ENCODE assay signal across 8 cellular contexts in the genomic region with DNA sequence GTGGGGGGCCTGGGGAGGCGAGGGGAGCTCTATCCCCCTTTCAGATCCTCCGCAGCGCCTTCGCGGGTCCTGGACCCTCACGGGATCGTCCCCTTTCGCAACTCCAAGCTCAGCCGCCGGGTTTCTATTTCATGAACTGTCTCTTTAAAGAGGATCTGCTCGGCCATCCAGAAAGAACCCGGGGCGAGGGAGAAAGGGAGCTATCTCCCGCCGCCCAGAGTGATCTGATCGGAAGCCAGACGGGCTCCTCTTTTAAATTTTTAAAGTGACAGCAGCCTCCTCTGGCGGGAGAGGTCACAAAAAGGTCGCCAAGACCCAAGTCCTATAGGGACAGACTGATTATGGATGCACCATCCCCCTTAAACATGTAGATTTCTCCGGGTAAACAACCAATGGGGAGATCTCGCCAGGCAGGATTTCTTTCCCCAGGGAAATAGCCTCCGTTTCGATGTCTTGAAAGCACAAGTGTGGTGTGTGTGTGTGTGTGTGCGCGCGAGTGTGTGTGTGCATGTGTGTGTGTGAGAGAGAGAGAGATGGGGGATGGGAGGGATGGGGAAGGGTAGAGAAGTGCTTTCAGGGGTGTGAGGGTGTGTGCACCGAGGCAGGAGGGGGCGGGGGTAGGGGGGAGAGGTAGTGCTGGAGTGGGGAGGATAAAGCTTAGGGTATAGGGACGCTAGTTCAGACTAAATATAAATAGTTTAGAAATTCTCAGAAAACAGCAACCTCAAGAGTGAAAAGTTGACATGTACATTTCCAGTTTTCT.
DNase-seq lines count a peak whose midpoint lies in the region; ATAC-seq, FAIRE-seq and TF ChIP-seq lines count a peak whose summit lies in the region.

No MANE protein-coding gene starts in this region.

- DNase-seq in AG09319 (ENCODE audit: extremely low read depth, low read depth) (peak; percentile 11), RCC 7860 (ENCODE audit: low spot score) (peak; percentile 67), cortex of kidney (lab: John Stamatoyannopoulos, UW) (peak; percentile 9), left colon (peak; percentile 65 to 67), activated gamma-delta T cell treated with Interleukin-2 at 50 U/mL for 16 hours (no peak)
- peak; percentile 12 for DNase-seq in stimulated activated naive CD8-positive, alpha-beta T cell treated with anti-CD3 and anti-CD28 coated beads, Interleukin-15, Interleukin-2, amounts not matched to agents 100 U/mL and 50 U/mL, for 24 hours

- POLR2A ChIA-PET in HEK293 (lab: Yijun Ruan, JAX), result interaction anchor here (0.9 to 1.5 kb wide), 4 partner anchors 95 to 625 kb away, joined by 3 to 8 read pairs (median 6); partner anchors contain the start of gene ACTRT3

- H3K36me3 ChIP-seq in HEK293 (ENCODE audit: control insufficient read depth in 2 of 2, insufficient read depth in 1 of 2, low read length in 2 of 2), result no peaks in the 10 kb centered on the region

- TF ChIP-seq CTCF in AG09319 (IDR thresholded peaks at IDR 0.05; ENCODE audit: low read depth, low read length) (no peak), HEK293 (tag by site-specific recombination; IDR thresholded peaks at IDR 0.05) (no peak)

- intact Hi-C loops in left colon (cut with DNase I, micrococcal nuclease), result loop anchor here in 1 of 2 donors (5.0 kb wide), 1 partner anchor 515 kb away; the partner anchor contains the start of gene MECOM

- no peaks in the 10 kb centered on the region for H3K9me3 ChIP-seq in HEK293 (ENCODE audit: control insufficient read depth, insufficient read depth, low read depth, low read length)

- peak; percentile 71 for FAIRE-seq in RCC 7860 (lab: Jason Lieb, UNC)

- H3K4me3 ChIP-seq in HEK293 (ENCODE audit: low read depth, low read length), result peak overlapping the region; percentile 70

- CTCF ChIA-PET in HEK293 (lab: Yijun Ruan, JAX), result interaction anchor here (0.5 to 1.2 kb wide), 4 partner anchors 14 to 521 kb away, joined by 3 to 5 read pairs (median 4); no protein-coding TSS in a partner anchor

- ATAC-seq in left colon, result peak; percentile 55
- no peak for ATAC-seq in stimulated activated naive CD8-positive, alpha-beta T cell treated with anti-CD3 and anti-CD28 coated beads, Interleukin-15, Interleukin-2, amounts not matched to agents 100 U/mL and 50 U/mL, for 24 hours
- ATAC-seq in HG03175 (IDR thresholded peaks at IDR 0.05; ENCODE audit: unreplicated experiment), result no peak

- peak overlapping the region; percentile 94 for H3K27ac ChIP-seq in HEK293 (ENCODE audit: extremely low read depth, low read depth, low read length)

- peaks cover 4% of the 10 kb centered on the region; the same call in 1 of the 2 replicates for H3K4me1 ChIP-seq in HEK293 (ENCODE audit: control insufficient read depth, insufficient read depth, low read length)

TF ChIP-seq in HEK293, 187 proteins besides CTCF, POLR2A, EP300 and RAD21 (continues in another document):
- peak; percentile 79 for TF ChIP-seq KLF17 (tag by site-specific recombination; IDR thresholded peaks at IDR 0.05)
- no peak for TF ChIP-seq ZNF510 (tag by site-specific recombination; IDR thresholded peaks at IDR 0.05; ENCODE audit: insufficient replicate concordance)
- no peak for TF ChIP-seq ZNF132 (tag by site-specific recombination; IDR thresholded peaks at IDR 0.05; ENCODE audit: borderline replicate concordance)
- no peak for TF ChIP-seq ZNF423 (tag by site-specific recombination; IDR thresholded peaks at IDR 0.05)
- TF ChIP-seq ZNF843 (tag by site-specific recombination; IDR thresholded peaks at IDR 0.05), result peak; percentile 64; the same call in 1 of the 2 replicates
- TF ChIP-seq ZNF24 (tag by site-specific recombination; IDR thresholded peaks at IDR 0.05), result peak; percentile 83; the same call in 1 of the 2 replicates
- TF ChIP-seq ZNF114 (tag by site-specific recombination; IDR thresholded peaks at IDR 0.05), result no peak
- TF ChIP-seq ZNF354C (tag by site-specific recombination; IDR thresholded peaks at IDR 0.05; ENCODE audit: borderline replicate concordance, low read depth), result no peak
- TF ChIP-seq, protein P1, sequence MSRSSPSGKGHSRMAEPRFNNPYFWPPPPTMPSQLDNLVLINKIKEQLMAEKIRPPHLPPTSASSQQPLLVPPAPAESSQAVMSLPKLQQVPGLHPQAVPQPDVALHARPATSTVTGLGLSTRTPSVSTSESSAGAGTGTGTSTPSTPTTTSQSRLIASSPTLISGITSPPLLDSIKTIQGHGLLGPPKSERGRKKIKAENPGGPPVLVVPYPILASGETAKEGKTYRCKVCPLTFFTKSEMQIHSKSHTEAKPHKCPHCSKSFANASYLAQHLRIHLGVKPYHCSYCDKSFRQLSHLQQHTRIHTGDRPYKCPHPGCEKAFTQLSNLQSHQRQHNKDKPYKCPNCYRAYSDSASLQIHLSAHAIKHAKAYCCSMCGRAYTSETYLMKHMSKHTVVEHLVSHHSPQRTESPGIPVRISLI (tag by site-specific recombination; IDR thresholded peaks at IDR 0.05), result no peak
- TF ChIP-seq ZNF335 (tag by site-specific recombination; conservative IDR thresholded peaks at IDR 0.05), result peak; percentile 70
- 0 out of 2 replicates have a peak, but pooled peaks have one; percentile 46 for TF ChIP-seq ZNF670 (tag by site-specific recombination; IDR thresholded peaks at IDR 0.05; ENCODE audit: low read depth)
- TF ChIP-seq ZNF449 (tag by site-specific recombination; IDR thresholded peaks at IDR 0.05), result no peak
- no peak for TF ChIP-seq ZFP3 (tag by site-specific recombination; IDR thresholded peaks at IDR 0.05; ENCODE audit: low read depth)
- TF ChIP-seq KLF16 (tag by site-specific recombination; IDR thresholded peaks at IDR 0.05), result peak; percentile 47; the same call in 1 of the 2 replicates
- TF ChIP-seq ZNF133 (tag by site-specific recombination; IDR thresholded peaks at IDR 0.05), result no peak
- no peak for TF ChIP-seq ZNF433 (tag by site-specific recombination; IDR thresholded peaks at IDR 0.05; ENCODE audit: low read depth)
- TF ChIP-seq ZBTB1 (tag by site-specific recombination; IDR thresholded peaks at IDR 0.05), result no peak
- no peak for TF ChIP-seq ZBTB8A (tag by site-specific recombination; IDR thresholded peaks at IDR 0.05)
- no peak for TF ChIP-seq SALL2 (tag by site-specific recombination; IDR thresholded peaks at IDR 0.05; ENCODE audit: borderline replicate concordance)
- TF ChIP-seq, protein P2, sequence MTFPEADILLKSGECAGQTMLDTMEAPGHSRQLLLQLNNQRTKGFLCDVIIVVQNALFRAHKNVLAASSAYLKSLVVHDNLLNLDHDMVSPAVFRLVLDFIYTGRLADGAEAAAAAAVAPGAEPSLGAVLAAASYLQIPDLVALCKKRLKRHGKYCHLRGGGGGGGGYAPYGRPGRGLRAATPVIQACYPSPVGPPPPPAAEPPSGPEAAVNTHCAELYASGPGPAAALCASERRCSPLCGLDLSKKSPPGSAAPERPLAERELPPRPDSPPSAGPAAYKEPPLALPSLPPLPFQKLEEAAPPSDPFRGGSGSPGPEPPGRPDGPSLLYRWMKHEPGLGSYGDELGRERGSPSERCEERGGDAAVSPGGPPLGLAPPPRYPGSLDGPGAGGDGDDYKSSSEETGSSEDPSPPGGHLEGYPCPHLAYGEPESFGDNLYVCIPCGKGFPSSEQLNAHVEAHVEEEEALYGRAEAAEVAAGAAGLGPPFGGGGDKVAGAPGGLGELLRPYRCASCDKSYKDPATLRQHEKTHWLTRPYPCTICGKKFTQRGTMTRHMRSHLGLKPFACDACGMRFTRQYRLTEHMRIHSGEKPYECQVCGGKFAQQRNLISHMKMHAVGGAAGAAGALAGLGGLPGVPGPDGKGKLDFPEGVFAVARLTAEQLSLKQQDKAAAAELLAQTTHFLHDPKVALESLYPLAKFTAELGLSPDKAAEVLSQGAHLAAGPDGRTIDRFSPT (tag by site-specific recombination; IDR thresholded peaks at IDR 0.05), result no peak
- TF ChIP-seq ZNF398 (tag by site-specific recombination; IDR thresholded peaks at IDR 0.05), result peak; percentile 91
- no peak for TF ChIP-seq ZNF571 (tag by site-specific recombination; IDR thresholded peaks at IDR 0.05)
- TF ChIP-seq ZNF174 (tag by site-specific recombination; IDR thresholded peaks at IDR 0.05), result no peak
- TF ChIP-seq ZNF658 (tag by site-specific recombination; IDR thresholded peaks at IDR 0.05), result no peak
